ENCODE assay signal across 19 cellular contexts in the genomic region with DNA sequence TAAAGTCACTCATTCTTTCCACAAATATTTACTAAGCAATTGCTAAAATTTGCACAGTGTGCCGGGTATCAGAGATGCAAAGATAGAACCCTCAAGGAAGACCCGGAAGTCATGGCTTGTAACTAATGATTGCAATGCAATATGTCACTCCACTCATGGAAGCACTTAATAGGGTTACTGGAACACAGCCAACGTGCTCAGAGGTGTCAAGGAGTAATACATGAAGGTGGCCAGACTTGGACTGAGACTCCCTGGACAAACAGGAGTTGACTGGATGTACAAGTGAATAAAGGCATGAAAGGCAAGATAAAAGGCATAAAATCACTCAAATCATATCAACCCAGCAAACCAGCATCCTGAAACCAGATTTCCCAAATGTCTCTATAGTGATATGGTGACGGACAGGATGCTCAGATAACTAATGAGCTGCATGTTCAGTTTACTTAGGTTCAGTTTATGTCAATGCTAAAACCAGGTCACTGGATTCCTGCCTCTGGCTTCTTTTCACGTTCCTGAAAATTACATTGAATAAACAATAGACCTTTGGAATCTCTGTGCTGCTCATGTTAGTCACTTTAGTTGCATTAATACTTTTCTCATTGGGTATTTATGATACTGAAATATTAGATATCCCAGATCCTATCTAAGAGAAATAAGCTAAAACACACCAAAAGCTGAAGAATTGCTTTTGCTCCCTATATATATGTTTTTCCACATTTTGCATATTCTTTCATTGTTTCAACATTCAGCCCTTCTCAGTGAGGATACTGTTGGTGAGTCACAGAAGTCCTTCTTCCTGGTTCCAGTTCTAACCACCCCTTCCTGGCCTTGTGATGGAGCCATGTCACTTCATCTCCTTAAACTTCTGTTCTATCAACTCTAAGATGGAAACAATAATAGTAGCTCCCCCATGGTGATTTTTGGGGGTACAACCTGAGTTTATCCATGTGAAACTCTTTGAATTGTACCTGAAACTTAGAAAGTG.
DNase-seq lines count a peak whose midpoint lies in the region; ATAC-seq and TF ChIP-seq lines count a peak whose summit lies in the region.
"Had no signal": no experiment of that assay in that cellular context is flagged by ENCODE, and none has a peak within 500 bp of the region (broad histone marks: within the 10 kb centered on the region; RNA-seq: fewer than 3 reads in every experiment).

No MANE protein-coding gene starts in this region.

- H3K4me1 ChIP-seq in ascending aorta: no peaks in the 10 kb centered on the region
- H3K4me1 ChIP-seq: HAP-1 had no signal

- intact Hi-C loops in ascending aorta (cut with DNase I): no loop called here

- H3K9me3 ChIP-seq in ascending aorta: no peaks in the 10 kb centered on the region
- H3K9me3 ChIP-seq: esophagus squamous epithelium, HAP-1 had no signal

- peak; percentile 65 for ATAC-seq in esophagus mucosa
- ATAC-seq: activated CD8-positive, alpha-beta T cell treated with anti-CD3 and anti-CD28 coated beads for 36 hours; naive thymus-derived CD8-positive, alpha-beta T cell had no signal

- H3K4me3 ChIP-seq in ascending aorta: no peak overlapping the region
- H3K4me3 ChIP-seq: dorsolateral prefrontal cortex, esophagus squamous epithelium, HAP-1 had no signal

- TF ChIP-seq CTCF in AG09319 (IDR thresholded peaks at IDR 0.05; ENCODE audit: low read depth, low read length) (no peak), ascending aorta (IDR thresholded peaks at IDR 0.05) (no peak), GM13976 (IDR thresholded peaks at IDR 0.05; ENCODE audit: borderline replicate concordance, control extremely low read depth, extremely low read depth, insufficient read depth, missing control alignments) (no peak)

- in situ Hi-C loops in GM13976 (cut with MboI; ENCODE audit: low sequenced_read_pairs, unreplicated experiment): no loop called here

- no peaks in the 10 kb centered on the region for H3K27me3 ChIP-seq in ascending aorta
- H3K27me3 ChIP-seq: dorsolateral prefrontal cortex, esophagus squamous epithelium had no signal

- no peaks in the 10 kb centered on the region for H3K36me3 ChIP-seq in ascending aorta
- H3K36me3 ChIP-seq: esophagus squamous epithelium, HAP-1 had no signal

- DNase-seq in AG09319 (ENCODE audit: extremely low read depth, low read depth) (peak; percentile 12), DMS53 treated with DMSO at 0.1 percent for 48 hours (lab: John Stamatoyannopoulos, UW; ENCODE audit: unreplicated experiment) (peak; percentile 36), NCI-H510A (lab: John Stamatoyannopoulos, UW) (peak; percentile 37), islet precursor cell (no peak), ascending aorta (ENCODE audit: low spot score in 2 of 2) (no peak), NCI-H187 (lab: John Stamatoyannopoulos, UW) (no peak), GM13976 (ENCODE audit: low spot score) (no peak)
- DNase-seq: activated CD8-positive, alpha-beta T cell treated with anti-CD3 and anti-CD28 coated beads for 36 hours; AML-193; dorsolateral prefrontal cortex; esophagus squamous epithelium; naive thymus-derived CD8-positive, alpha-beta T cell; NCI-H2107; small intestine; stimulated activated CD4-positive, alpha-beta T cell treated with anti-CD3 and anti-CD28 coated beads, Interleukin-4, amount 100 ng/mL, for 4 hours; stimulated activated CD8-positive, alpha-beta memory T cell treated with anti-CD3 and anti-CD28 coated beads, Interleukin-4, amount 100 ng/mL, for 48 hours had no signal

- no peak overlapping the region for H3K27ac ChIP-seq in ascending aorta
- H3K27ac ChIP-seq: dorsolateral prefrontal cortex, esophagus squamous epithelium, parathyroid adenoma had no signal

Comparison
In these comparisons a context has a peak if more than half of its experiments do, and no peak if none do; other contexts are left out.
1. DNase-seq: peak in AG09319 (single experiment), DMS53 treated with DMSO at 0.1 percent for 48 hours (single experiment) and NCI-H510A (single experiment); none in islet precursor cell (single experiment), ascending aorta (0 of 2), NCI-H187 (0 of 2) and GM13976 (single experiment).